18 cellular contexts compared by ENCODE assay signal in the genomic region with DNA sequence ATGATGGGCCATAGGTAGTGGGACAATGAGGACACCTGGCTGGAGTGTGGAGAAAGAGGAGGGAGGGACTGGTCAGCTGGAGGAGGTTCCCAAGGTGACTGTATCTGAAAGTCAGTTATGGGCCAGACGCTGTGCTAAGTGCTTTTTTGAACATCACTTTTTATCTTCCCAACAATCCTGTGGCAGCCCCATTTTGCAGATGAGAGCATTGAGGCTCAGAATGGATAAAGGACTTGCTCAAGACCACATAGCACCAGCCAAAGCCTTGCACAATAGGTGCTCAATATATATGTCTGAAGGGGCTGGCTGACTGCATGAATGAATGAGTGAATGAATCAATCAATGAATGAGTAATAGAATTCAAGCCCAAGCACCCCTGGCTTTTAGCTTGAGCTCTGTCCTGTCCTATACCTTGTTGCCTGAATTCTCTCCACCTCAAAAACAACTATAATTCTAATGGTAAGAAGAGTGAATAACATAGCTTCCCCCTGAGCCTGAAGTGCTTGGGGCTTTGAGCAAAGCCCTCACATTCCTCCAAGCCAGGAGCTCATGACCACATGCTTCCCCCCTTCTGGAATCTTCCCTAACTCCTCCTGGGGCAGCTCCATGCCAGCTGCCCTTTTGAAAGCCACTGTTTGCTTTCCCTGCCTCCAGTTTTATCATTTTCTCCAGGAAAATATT.
DNase-seq lines count a peak whose midpoint lies in the region; ATAC-seq, FAIRE-seq and TF ChIP-seq lines count a peak whose summit lies in the region.
"Had no signal": no experiment of that assay in that cellular context is flagged by ENCODE, and none has a peak within 500 bp of the region (broad histone marks: within the 10 kb centered on the region; RNA-seq: fewer than 3 reads in every experiment).

No MANE protein-coding gene starts in this region.

- WGBS in A549 (ENCODE audit: missing lambda C conversion rate) = 0% methylated on average over 1 of the region's 1 CpG
- WGBS in prostate gland = 0% methylated on average over 1 of the region's 1 CpG

- TF ChIP-seq POLR2A in A549 (IDR thresholded peaks at IDR 0.05; ENCODE audit: low read length) (no peak), prostate gland (IDR thresholded peaks at IDR 0.05) (no peak)

- H3K27ac Mint-ChIP-seq in CD14-positive monocyte (peak overlapping the region in 4 of 7 donors; percentile 26 to 63 (median 40)), WTC11 (no peak overlapping the region), Caco-2 (ENCODE audit: unreplicated experiment) (no peak overlapping the region)
- no peak overlapping the region for H3K27ac Mint-ChIP-seq in activated T-helper 17 cell treated with anti-CD3 and anti-CD28 coated beads, Interleukin-2, amount 50 U/mL, for 72 hours

- CTCF ChIA-PET in A549 (lab: Yijun Ruan, JAX) = interaction anchor here (0.7 to 1.0 kb wide), 2 partner anchors 31 to 314 kb away, joined by 3 read pairs; no protein-coding TSS in a partner anchor
- CTCF ChIA-PET in WTC11 (lab: Charles Lee) = interaction anchor here (0.7 to 2.1 kb wide), 12 partner anchors 9 to 901 kb away, joined by 3 to 9 read pairs (median 3); no protein-coding TSS in a partner anchor
- CTCF ChIA-PET in Caco-2 (lab: Charles Lee) = interaction anchor here (0.9 to 1.4 kb wide), 4 partner anchors 9 to 97 kb away, joined by 3 to 4 read pairs (median 4); no protein-coding TSS in a partner anchor

- intact Hi-C loops in CD14-positive monocyte (cut with micrococcal nuclease) = no loop called here
- intact Hi-C loops in prostate gland (cut with DNase I) = no loop called here
- intact Hi-C loops in Caco-2 (cut with micrococcal nuclease; ENCODE audit: unreplicated experiment) = loop anchor here (1.0 to 2.0 kb wide), 2 partner anchors 9 to 79 kb away; no protein-coding TSS in a partner anchor

- DNase-seq in A549 (ENCODE audit: low read depth in 1 of 2, low spot score in 1 of 2) (no peak), CD14-positive monocyte (ENCODE audit: low spot score) (no peak), WTC11 (ENCODE audit: low spot score) (no peak), prostate gland (ENCODE audit: low spot score) (no peak), Caco-2 (no peak)
- DNase-seq: CD8-positive, alpha-beta memory T cell; GF-D8; MG63; NCI-H1048; NCI-H446; SHP77 treated with DMSO at 0.1 percent for 48 hours had no signal

- H3K27ac ChIP-seq in A549 (no peak overlapping the region), prostate gland (peak overlapping the region; percentile 0 to 57)
- H3K27ac ChIP-seq: BLaER1 treated with 17β-estradiol and CSF1 and Interleukin-3, amounts not matched to agents 10 nM and 100 nM; RWPE1; SK-N-MC had no signal

- H3K4me2 ChIP-seq in A549 = peak overlapping the region; percentile 23; the same call in 1 of the 3 replicates

- H3K4me3 Mint-ChIP-seq in CD14-positive monocyte (no peak overlapping the region), WTC11 (no peak overlapping the region), Caco-2 (ENCODE audit: unreplicated experiment) (no peak overlapping the region)
- no peak overlapping the region for H3K4me3 Mint-ChIP-seq in activated T-helper 17 cell treated with anti-CD3 and anti-CD28 coated beads, Interleukin-2, amount 50 U/mL, for 72 hours
- H3K4me3 Mint-ChIP-seq: CD8-positive, alpha-beta memory T cell had no signal

- POLR2A ChIA-PET in A549 (lab: Yijun Ruan, JAX) = no interaction called here
- POLR2A ChIA-PET in WTC11 (lab: Charles Lee) = interaction anchor here (1.1 kb wide), 1 partner anchor 89 kb away, joined by 3 read pairs; no protein-coding TSS in a partner anchor
- POLR2A ChIA-PET in Caco-2 (lab: Charles Lee) = interaction anchor here (0.6 kb wide), 1 partner anchor 27 kb away, joined by 6 read pairs; no protein-coding TSS in a partner anchor

- H3K27me3 Mint-ChIP-seq in CD14-positive monocyte (ENCODE audit: low read depth in 3 of 3) (peaks cover 6 to 20% (median 10%) of the 10 kb centered on the region in 3 donors), WTC11 (ENCODE audit: low read depth) (peaks cover 8% of the 10 kb centered on the region), Caco-2 (ENCODE audit: insufficient read depth, unreplicated experiment) (peaks cover 10% of the 10 kb centered on the region)
- H3K27me3 Mint-ChIP-seq in activated T-helper 17 cell treated with anti-CD3 and anti-CD28 coated beads, Interleukin-2, amount 50 U/mL, for 72 hours = peaks cover 7% of the 10 kb centered on the region

- TF ChIP-seq RAD21 in A549 (conservative IDR thresholded peaks at IDR 0.05 in 1 of 2, IDR thresholded peaks at IDR 0.05 in 1 of 2) = no peak

- H3K4me1 ChIP-seq in A549 (peaks cover 12% of the 10 kb centered on the region), prostate gland (replicated peaks) (no peaks in the 10 kb centered on the region), Caco-2 (no peaks in the 10 kb centered on the region)

- H3K4me3 ChIP-seq in A549 (no peak overlapping the region), prostate gland (no peak overlapping the region), Caco-2 (ENCODE audit: low read depth, low read length) (no peak overlapping the region)
- H3K4me3 ChIP-seq: BLaER1 treated with 17β-estradiol and CSF1 and Interleukin-3, amounts not matched to agents 10 nM and 100 nM; MG63; SK-N-MC had no signal

- peak in 1 of 2 experiments; percentile 10; a peak in 2 of 6 replicates for ATAC-seq in A549
- ATAC-seq in WTC11 = peak; percentile 34
- ATAC-seq in HG03521 (IDR thresholded peaks at IDR 0.05; ENCODE audit: unreplicated experiment) = no peak
- ATAC-seq in activated T-helper 17 cell treated with anti-CD3 and anti-CD28 coated beads, Interleukin-2, amount 50 U/mL, for 72 hours (replicated peaks) = no peak
- ATAC-seq in GM18519 (IDR thresholded peaks at IDR 0.05; ENCODE audit: low FRiP score, unreplicated experiment) = no peak

- TF ChIP-seq CTCF in A549 (IDR thresholded peaks at IDR 0.05) (no peak), CD14-positive monocyte (IDR thresholded peaks at IDR 0.05) (no peak), WTC11 (IDR thresholded peaks at IDR 0.05) (no peak), prostate gland (IDR thresholded peaks at IDR 0.05) (no peak), Caco-2 (IDR thresholded peaks at IDR 0.05; ENCODE audit: insufficient read depth in 1 of 2, low read depth in 1 of 2, low read length in 1 of 2, severe bottlenecking in 1 of 2, unreplicated experiment in 1 of 2) (no peak)

- H3K36me3 ChIP-seq in prostate gland = no peaks in the 10 kb centered on the region
- no peaks in the 10 kb centered on the region for H3K36me3 ChIP-seq in Caco-2 (ENCODE audit: control insufficient read depth, insufficient read depth, low read length)
- H3K36me3 ChIP-seq: BLaER1 treated with 17β-estradiol and CSF1 and Interleukin-3, amounts not matched to agents 10 nM and 100 nM; MG63 had no signal

- peaks cover 48% of the 10 kb centered on the region for H3K4me1 Mint-ChIP-seq in CD14-positive monocyte
- H3K4me1 Mint-ChIP-seq in WTC11 = peaks cover 9% of the 10 kb centered on the region
- peaks cover 15% of the 10 kb centered on the region for H3K4me1 Mint-ChIP-seq in activated T-helper 17 cell treated with anti-CD3 and anti-CD28 coated beads, Interleukin-2, amount 50 U/mL, for 72 hours
- peaks cover 26% of the 10 kb centered on the region for H3K4me1 Mint-ChIP-seq in Caco-2 (ENCODE audit: low read depth, unreplicated experiment)

- no peak for TF ChIP-seq EP300 in A549 (IDR thresholded peaks at IDR 0.05)

- FAIRE-seq in A549 (lab: Jason Lieb, UNC) = no peak
- FAIRE-seq: D721Med had no signal

- H3K36me3 Mint-ChIP-seq in CD14-positive monocyte = peaks cover 12 to 15% of the 10 kb centered on the region in 2 donors
- no peaks in the 10 kb centered on the region for H3K36me3 Mint-ChIP-seq in WTC11
- H3K36me3 Mint-ChIP-seq in activated T-helper 17 cell treated with anti-CD3 and anti-CD28 coated beads, Interleukin-2, amount 50 U/mL, for 72 hours (ENCODE audit: low read depth) = no peaks in the 10 kb centered on the region
- no peaks in the 10 kb centered on the region for H3K36me3 Mint-ChIP-seq in Caco-2 (ENCODE audit: insufficient read depth, unreplicated experiment)

- H3K27me3 ChIP-seq in prostate gland (replicated peaks; ENCODE audit: insufficient read depth) = no peaks in the 10 kb centered on the region
- 0 out of 2 replicates have a peak, but pooled peaks cover 3% of the 10 kb centered on the region for H3K27me3 ChIP-seq in Caco-2 (replicated peaks; ENCODE audit: control insufficient read depth, insufficient read depth, low read length)
- H3K27me3 ChIP-seq: MG63 had no signal

- H3K9me3 ChIP-seq in A549 (no peaks in the 10 kb centered on the region), prostate gland (no peaks in the 10 kb centered on the region), Caco-2 (no peaks in the 10 kb centered on the region)
- H3K9me3 ChIP-seq: BLaER1 treated with 17β-estradiol and CSF1 and Interleukin-3, amounts not matched to agents 10 nM and 100 nM; MG63 had no signal

- H3K9me3 Mint-ChIP-seq in CD14-positive monocyte (peaks cover 0 to 4% (median 0%) of the 10 kb centered on the region in 7 donors), WTC11 (no peaks in the 10 kb centered on the region), Caco-2 (ENCODE audit: unreplicated experiment) (no peaks in the 10 kb centered on the region)
- H3K9me3 Mint-ChIP-seq in activated T-helper 17 cell treated with anti-CD3 and anti-CD28 coated beads, Interleukin-2, amount 50 U/mL, for 72 hours = no peaks in the 10 kb centered on the region
- H3K9me3 Mint-ChIP-seq: CD8-positive, alpha-beta memory T cell had no signal

- BruUV-seq in Caco-2 (replicated peaks; lab: Mats Ljungman, UMichigan) = no TSS peak

TF ChIP-seq in A549, 52 proteins besides CTCF, POLR2A, EP300 and RAD21 (continues in another document):
- no peak for TF ChIP-seq ZNF302 (CRISPR knock-in tag; IDR thresholded peaks at IDR 0.05)
- TF ChIP-seq HDAC2 (IDR thresholded peaks at IDR 0.05) = peak; percentile 55; the same call in 1 of the 2 replicates

TF ChIP-seq in WTC11, 78 proteins besides CTCF, POLR2A, EP300 and RAD21 (continues in another document):
- TF ChIP-seq MYBL2 (CRISPR knock-in tag; IDR thresholded peaks at IDR 0.05) (no peak), FOXK1 (CRISPR knock-in tag; IDR thresholded peaks at IDR 0.05) (no peak), HMGA2 (CRISPR knock-in tag; IDR thresholded peaks at IDR 0.05) (no peak)
- TF ChIP-seq, protein P1, sequence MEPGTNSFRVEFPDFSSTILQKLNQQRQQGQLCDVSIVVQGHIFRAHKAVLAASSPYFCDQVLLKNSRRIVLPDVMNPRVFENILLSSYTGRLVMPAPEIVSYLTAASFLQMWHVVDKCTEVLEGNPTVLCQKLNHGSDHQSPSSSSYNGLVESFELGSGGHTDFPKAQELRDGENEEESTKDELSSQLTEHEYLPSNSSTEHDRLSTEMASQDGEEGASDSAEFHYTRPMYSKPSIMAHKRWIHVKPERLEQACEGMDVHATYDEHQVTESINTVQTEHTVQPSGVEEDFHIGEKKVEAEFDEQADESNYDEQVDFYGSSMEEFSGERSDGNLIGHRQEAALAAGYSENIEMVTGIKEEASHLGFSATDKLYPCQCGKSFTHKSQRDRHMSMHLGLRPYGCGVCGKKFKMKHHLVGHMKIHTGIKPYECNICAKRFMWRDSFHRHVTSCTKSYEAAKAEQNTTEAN (CRISPR knock-in tag; IDR thresholded peaks at IDR 0.05) = no peak

Comparison
In these comparisons a context has a peak if more than half of its experiments do, and no peak if none do; other contexts are left out.
1. H3K27ac ChIP-seq: peak in prostate gland (2 of 2); none in A549 (0 of 2).
2. H3K27ac Mint-ChIP-seq: peak in CD14-positive monocyte (4 of 7); none in WTC11 (single experiment), activated T-helper 17 cell treated with anti-CD3 and anti-CD28 coated beads, Interleukin-2, amount 50 U/mL, for 72 hours (single experiment) and Caco-2 (single experiment).